9 cellular contexts compared by ENCODE assay signal in genomic region chr12:92445253-92446081, GRCh38.
DNase-seq lines count a peak whose midpoint lies in the region; ATAC-seq lines count a peak whose summit lies in the region.
"Had no signal": no experiment of that assay in that cellular context is flagged by ENCODE, and none has a peak within 500 bp of the region (broad histone marks: within the 10 kb centered on the region; RNA-seq: fewer than 3 reads in every experiment).

No MANE protein-coding gene starts in this region.

- no CpG with 5 or more reads among the region's 10 CpGs for WGBS in neuronal stem cell (ENCODE audit: extremely low coverage in 2 of 2, insufficient read length in 2 of 2, insufficient replicate concordance in 1 of 2), 2 donors
- 83% methylated on average over 10 of the region's 10 CpGs for WGBS in mesenchymal stem cell

- H3K4ac ChIP-seq in neuronal stem cell (ENCODE audit: low read length) (no peak overlapping the region), mesenchymal stem cell (ENCODE audit: low read depth in 1 of 2, low read length in 2 of 2) (no peak overlapping the region)

- POLR2A ChIA-PET in T-cell (lab: Charles Lee) = no interaction called here

- H3K4me2 ChIP-seq in neuronal stem cell (ENCODE audit: insufficient read depth, low read length, poor library complexity, severe bottlenecking) = no peak overlapping the region
- no peak overlapping the region for H3K4me2 ChIP-seq in mesenchymal stem cell (ENCODE audit: low read length, poor library complexity, severe bottlenecking)

- H2BK15ac ChIP-seq in neuronal stem cell (ENCODE audit: low read length) (no peak overlapping the region), mesenchymal stem cell (ENCODE audit: low read depth, poor library complexity, severe bottlenecking) (no peak overlapping the region)

- H3K9ac ChIP-seq in neuronal stem cell (ENCODE audit: low read depth, low read length, poor library complexity) (no peak overlapping the region), mesenchymal stem cell (ENCODE audit: low read length) (no peak overlapping the region)

- DNase-seq in T-cell = peak in 1 of 34 experiments; percentile 34
- DNase-seq in neuronal stem cell (ENCODE audit: low spot score) = no peak
- DNase-seq in SKM-1 treated with dmso at 0.1 percent for 144 hours (lab: John Stamatoyannopoulos, UW; ENCODE audit: unreplicated experiment) = no peak
- no peak for DNase-seq in stimulated activated CD4-positive, alpha-beta T cell treated with anti-CD3 and anti-CD28 coated beads, Interleukin-15, amount 100 ng/mL, for 24 hours
- no peak for DNase-seq in AML-193 (lab: John Stamatoyannopoulos, UW)
- DNase-seq in mesenchymal stem cell = no peak

- peak overlapping the region in 1 of 3 donors; percentile 12 for H3K4me3 Mint-ChIP-seq in T-cell

- H3K27me3 ChIP-seq in neuronal stem cell (ENCODE audit: control insufficient read depth in 3 of 3, insufficient read depth in 3 of 3, low read depth in 1 of 3, low read length in 3 of 3) (no peaks in the 10 kb centered on the region), mesenchymal stem cell (ENCODE audit: control insufficient read depth in 1 of 2, insufficient read depth in 1 of 2, low read length in 2 of 2) (no peaks in the 10 kb centered on the region)

- H3K79me1 ChIP-seq in neuronal stem cell (ENCODE audit: low read depth, low read length) = no peaks in the 10 kb centered on the region
- H3K79me1 ChIP-seq in mesenchymal stem cell (replicated peaks; ENCODE audit: low read length, poor library complexity, severe bottlenecking) = no peaks in the 10 kb centered on the region

- CTCF ChIA-PET in T-cell (lab: Charles Lee) = no interaction called here

- H3K9me3 ChIP-seq in neuronal stem cell (replicated peaks in 1 of 2; ENCODE audit: control insufficient read depth in 2 of 2, insufficient read depth in 1 of 2, low read depth in 1 of 2, low read length in 2 of 2) (no peaks in the 10 kb centered on the region), mesenchymal stem cell (ENCODE audit: control insufficient read depth, low read length) (no peaks in the 10 kb centered on the region)

- peaks cover 20 to 44% (median 32%) of the 10 kb centered on the region in 3 donors for H3K4me1 Mint-ChIP-seq in T-cell

- H3K4me3 ChIP-seq in neuronal stem cell (ENCODE audit: low read length in 2 of 2) = no peak overlapping the region
- no peak overlapping the region for H3K4me3 ChIP-seq in mesenchymal stem cell (ENCODE audit: insufficient read depth in 1 of 2, low read depth in 1 of 2, low read length in 2 of 2)
- H3K4me3 ChIP-seq: K562 had no signal

- H2AK5ac ChIP-seq in neuronal stem cell (ENCODE audit: low read depth, low read length) (no peak overlapping the region), mesenchymal stem cell (ENCODE audit: low read length, severe bottlenecking) (no peak overlapping the region)

- H2BK12ac ChIP-seq in neuronal stem cell (ENCODE audit: low read length) (no peak overlapping the region), mesenchymal stem cell (ENCODE audit: low read length in 2 of 2) (no peak overlapping the region)

- H4K91ac ChIP-seq in neuronal stem cell (ENCODE audit: low read depth, low read length, poor library complexity) (no peak overlapping the region), mesenchymal stem cell (ENCODE audit: low read length) (no peak overlapping the region)

- H3K27ac ChIP-seq in neuronal stem cell (replicated peaks; ENCODE audit: low read length) = no peak overlapping the region
- H3K27ac ChIP-seq in mesenchymal stem cell (ENCODE audit: low read length, poor library complexity, severe bottlenecking) = no peak overlapping the region

- no peak overlapping the region for H2BK120ac ChIP-seq in neuronal stem cell (ENCODE audit: low read depth, low read length)
- no peak overlapping the region for H2BK120ac ChIP-seq in mesenchymal stem cell (ENCODE audit: low read depth, low read length)

- no peaks in the 10 kb centered on the region for H3K4me1 ChIP-seq in neuronal stem cell (ENCODE audit: control insufficient read depth in 2 of 2, insufficient read depth in 1 of 2, low read depth in 1 of 2, low read length in 2 of 2)
- no peaks in the 10 kb centered on the region for H3K4me1 ChIP-seq in mesenchymal stem cell (ENCODE audit: control insufficient read depth, insufficient read depth, low read depth, low read length)

- H3K27ac Mint-ChIP-seq in T-cell = peak overlapping the region in 1 of 2 donors; percentile 47

- H3K23ac ChIP-seq in neuronal stem cell (ENCODE audit: low read depth, low read length, poor library complexity) (no peak overlapping the region), mesenchymal stem cell (ENCODE audit: low read length in 2 of 2) (no peak overlapping the region)

- H3K36me3 ChIP-seq in neuronal stem cell (replicated peaks in 1 of 2; ENCODE audit: control insufficient read depth in 2 of 2, insufficient read depth in 2 of 2, low read length in 2 of 2) (no peaks in the 10 kb centered on the region), mesenchymal stem cell (ENCODE audit: control insufficient read depth in 1 of 2, insufficient read depth in 2 of 2, low read depth in 1 of 2, low read length in 2 of 2) (no peaks in the 10 kb centered on the region)

- H3K27me3 Mint-ChIP-seq in T-cell = no peaks in the 10 kb centered on the region

- peak; percentile 80 for ATAC-seq in GM18868 (IDR thresholded peaks at IDR 0.05; ENCODE audit: unreplicated experiment)
- peak; percentile 78 for ATAC-seq in HG02763 (IDR thresholded peaks at IDR 0.05; ENCODE audit: unreplicated experiment)
- peak in 3 of 4 experiments; percentile 29 to 36 (median 30) for ATAC-seq in T-cell (replicated peaks in 1 of 4)
- ATAC-seq: K562 had no signal

- H4K8ac ChIP-seq in neuronal stem cell (ENCODE audit: low read depth, low read length) = no peak overlapping the region
- no peak overlapping the region for H4K8ac ChIP-seq in mesenchymal stem cell (ENCODE audit: low read length)

- H2BK5ac ChIP-seq in neuronal stem cell (ENCODE audit: low read length) (no peak overlapping the region), mesenchymal stem cell (ENCODE audit: low read depth, low read length, poor library complexity, severe bottlenecking) (no peak overlapping the region)

- H3K18ac ChIP-seq in neuronal stem cell (ENCODE audit: low read length) (no peak overlapping the region), mesenchymal stem cell (ENCODE audit: low read depth in 1 of 2, low read length in 2 of 2) (no peak overlapping the region)

- H3K14ac ChIP-seq in neuronal stem cell (ENCODE audit: low read length) (no peak overlapping the region), mesenchymal stem cell (ENCODE audit: low read length in 2 of 2) (no peak overlapping the region)

- H3K36me3 Mint-ChIP-seq in T-cell = no peaks in the 10 kb centered on the region

- H3K9me3 Mint-ChIP-seq in T-cell = peaks cover 0 to 7% (median 0%) of the 10 kb centered on the region in 3 donors

- H2AFZ ChIP-seq in neuronal stem cell (ENCODE audit: low read length) (peak overlapping the region; percentile 31), mesenchymal stem cell (ENCODE audit: low read depth, low read length) (no peak overlapping the region)

Comparison
In these comparisons a context has a peak if more than half of its experiments do, and no peak if none do; other contexts are left out.
1. ATAC-seq: peak in every context shown above with its lines; median percentile 80 in GM18868; 78 in HG02763; 30 in T-cell.